6 cellular contexts compared by ENCODE assay signal in the genomic region with DNA sequence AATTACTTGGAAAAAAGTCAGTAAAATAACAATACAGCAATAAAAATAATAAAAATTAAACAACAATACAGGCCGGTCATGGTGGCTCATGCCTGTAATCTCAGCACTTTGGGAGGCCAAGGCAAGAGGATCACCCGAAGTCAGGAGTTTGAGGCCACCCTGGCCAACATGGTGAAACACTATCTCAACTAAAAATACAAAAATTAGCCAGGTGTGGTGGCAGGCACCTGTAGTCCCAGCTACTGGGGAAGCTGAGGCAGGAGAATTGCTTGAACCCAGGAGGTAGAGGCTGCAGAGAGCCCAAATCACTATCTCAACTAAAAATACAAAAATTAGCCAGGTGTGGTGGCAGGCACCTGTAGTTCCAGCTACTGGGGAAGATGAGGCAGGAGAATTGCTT. TPM values are rescaled to one million over a fixed set of nuclear protein-coding genes. Genes with fewer than 3 reads are reported as not detected.
DNase-seq lines count a peak whose midpoint lies in the region; ATAC-seq and TF ChIP-seq lines count a peak whose summit lies in the region.
"Not testable (repeated sequence)": the region's sequence is repeated elsewhere in the genome, so short reads cannot be mapped to it uniquely, and the experiment has no call there.

No MANE protein-coding gene starts in this region.

- TF ChIP-seq CTCF in HEK293 (tag by site-specific recombination; IDR thresholded peaks at IDR 0.05); SK-N-SH (IDR thresholded peaks at IDR 0.05): not testable (repeated sequence)

- CTCF ChIA-PET in HEK293 (lab: Yijun Ruan, JAX); SK-N-SH (lab: Yijun Ruan, JAX); activated naive CD4-positive, alpha-beta T cell treated with anti-CD3 and anti-CD28 coated beads, Interleukin-2, amount 10 ng/mL, durations not matched to agents 7 days and 5 days (lab: Charles Lee): not testable (repeated sequence)

- intact Hi-C loops in sciatic nerve (cut with DNase I): loop anchor here (10.0 kb wide), 1 partner anchor 123 kb away; no protein-coding TSS in a partner anchor

- TF ChIP-seq EP300 in SK-N-SH (IDR thresholded peaks at IDR 0.05; ENCODE audit: borderline replicate concordance in 1 of 2, low read depth in 1 of 2, low read length in 1 of 2): not testable (repeated sequence)

- peaks cover 66% of the 10 kb centered on the region for H3K36me3 Mint-ChIP-seq in activated T-cell treated with anti-CD3 and anti-CD28 coated beads, Interleukin-2, amount 50 U/mL, for 24 hours (ENCODE audit: low read depth)
- peaks cover 36% of the 10 kb centered on the region for H3K36me3 Mint-ChIP-seq in activated naive CD4-positive, alpha-beta T cell treated with anti-CD3 and anti-CD28 coated beads, Interleukin-2, amount 10 ng/mL, durations not matched to agents 7 days and 5 days
- peaks cover 34% of the 10 kb centered on the region for H3K36me3 Mint-ChIP-seq in activated naive CD8-positive, alpha-beta T cell treated with anti-CD3 and anti-CD28 coated beads for 36 hours

- H3K9me2 ChIP-seq in SK-N-SH: not testable (repeated sequence)

- not testable (repeated sequence) for H3K4me3 Mint-ChIP-seq in activated T-cell treated with anti-CD3 and anti-CD28 coated beads, Interleukin-2, amount 50 U/mL, for 24 hours; activated naive CD4-positive, alpha-beta T cell treated with anti-CD3 and anti-CD28 coated beads, Interleukin-2, amount 10 ng/mL, durations not matched to agents 7 days and 5 days; activated naive CD8-positive, alpha-beta T cell treated with anti-CD3 and anti-CD28 coated beads for 36 hours

- H3K27ac ChIP-seq in HEK293 (ENCODE audit: extremely low read depth, low read depth, low read length): not testable (repeated sequence)
- H3K27ac ChIP-seq in SK-N-SH (ENCODE audit: low read depth in 2 of 2, low read length in 1 of 2): 0 out of 4 replicates have a peak overlapping the region, but pooled peaks of 1 of the 2 experiments have one; percentile 41

- POLR2A ChIA-PET in HEK293 (lab: Yijun Ruan, JAX); SK-N-SH (lab: Yijun Ruan, JAX): not testable (repeated sequence)

- not testable (repeated sequence) for H2AFZ ChIP-seq in SK-N-SH (ENCODE audit: low read depth)

- not testable (repeated sequence) for DNase-seq in SK-N-SH; activated T-cell treated with anti-CD3 and anti-CD28 coated beads, Interleukin-2, amount 50 U/mL, for 24 hours; activated naive CD4-positive, alpha-beta T cell treated with anti-CD3 and anti-CD28 coated beads, Interleukin-2, amount 10 ng/mL, durations not matched to agents 7 days and 5 days; activated naive CD8-positive, alpha-beta T cell treated with anti-CD3 and anti-CD28 coated beads for 36 hours
- peak; percentile 15 for DNase-seq in sciatic nerve (ENCODE audit: low spot score)

- H3K27me3 ChIP-seq in SK-N-SH (ENCODE audit: insufficient read depth): not testable (repeated sequence)

- not testable (repeated sequence) for H3K27me3 Mint-ChIP-seq in activated T-cell treated with anti-CD3 and anti-CD28 coated beads, Interleukin-2, amount 50 U/mL, for 24 hours; activated naive CD4-positive, alpha-beta T cell treated with anti-CD3 and anti-CD28 coated beads, Interleukin-2, amount 10 ng/mL, durations not matched to agents 7 days and 5 days; activated naive CD8-positive, alpha-beta T cell treated with anti-CD3 and anti-CD28 coated beads for 36 hours

- 92% methylated on average over 2 of the region's 2 CpGs for WGBS in SK-N-SH (ENCODE audit: low lambda C conversion rate)

- not testable (repeated sequence) for TF ChIP-seq RAD21 in SK-N-SH (IDR thresholded peaks at IDR 0.05; ENCODE audit: low read length)

- not testable (repeated sequence) for H3K4me3 ChIP-seq in HEK293 (ENCODE audit: low read depth, low read length); SK-N-SH (ENCODE audit: low read depth in 2 of 2, low read length in 1 of 2)

- H3K9me3 ChIP-seq in HEK293 (ENCODE audit: control insufficient read depth, insufficient read depth, low read depth, low read length); SK-N-SH: not testable (repeated sequence)

- H3K27ac Mint-ChIP-seq in activated T-cell treated with anti-CD3 and anti-CD28 coated beads, Interleukin-2, amount 50 U/mL, for 24 hours: peak overlapping the region; percentile 47
- H3K27ac Mint-ChIP-seq in activated naive CD4-positive, alpha-beta T cell treated with anti-CD3 and anti-CD28 coated beads, Interleukin-2, amount 10 ng/mL, durations not matched to agents 7 days and 5 days: peak overlapping the region; percentile 14
- H3K27ac Mint-ChIP-seq in activated naive CD8-positive, alpha-beta T cell treated with anti-CD3 and anti-CD28 coated beads for 36 hours: peak overlapping the region; percentile 29

- H3K4me2 ChIP-seq in SK-N-SH: peak overlapping the region; percentile 40; the same call in 1 of the 2 replicates

- not testable (repeated sequence) for H3K4me1 ChIP-seq in HEK293 (ENCODE audit: control insufficient read depth, insufficient read depth, low read length); SK-N-SH (ENCODE audit: control insufficient read depth in 1 of 2, insufficient read depth in 2 of 2, low read depth in 1 of 2, low read length in 1 of 2)

- peaks cover 32% of the 10 kb centered on the region for H3K79me2 ChIP-seq in SK-N-SH (ENCODE audit: insufficient read depth)

- H3F3A ChIP-seq in SK-N-SH (replicated peaks; ENCODE audit: insufficient read depth): not testable (repeated sequence)

- not testable (repeated sequence) for H3K9me3 Mint-ChIP-seq in activated T-cell treated with anti-CD3 and anti-CD28 coated beads, Interleukin-2, amount 50 U/mL, for 24 hours; activated naive CD4-positive, alpha-beta T cell treated with anti-CD3 and anti-CD28 coated beads, Interleukin-2, amount 10 ng/mL, durations not matched to agents 7 days and 5 days; activated naive CD8-positive, alpha-beta T cell treated with anti-CD3 and anti-CD28 coated beads for 36 hours

- peaks cover 37% of the 10 kb centered on the region for H3K4me1 Mint-ChIP-seq in activated T-cell treated with anti-CD3 and anti-CD28 coated beads, Interleukin-2, amount 50 U/mL, for 24 hours (ENCODE audit: low read depth)
- peaks cover 57% of the 10 kb centered on the region for H3K4me1 Mint-ChIP-seq in activated naive CD4-positive, alpha-beta T cell treated with anti-CD3 and anti-CD28 coated beads, Interleukin-2, amount 10 ng/mL, durations not matched to agents 7 days and 5 days
- H3K4me1 Mint-ChIP-seq in activated naive CD8-positive, alpha-beta T cell treated with anti-CD3 and anti-CD28 coated beads for 36 hours: peaks cover 34% of the 10 kb centered on the region

- H4K20me1 ChIP-seq in SK-N-SH (ENCODE audit: insufficient read depth): not testable (repeated sequence)

- H3K36me3 ChIP-seq in HEK293 (ENCODE audit: control insufficient read depth in 2 of 2, insufficient read depth in 1 of 2, low read length in 2 of 2) (peaks cover 29 to 36% of the 10 kb centered on the region in 2 experiments), SK-N-SH (replicated peaks in 1 of 2; ENCODE audit: control insufficient read depth in 1 of 2, insufficient read depth in 2 of 2, low read length in 1 of 2) (peaks cover 0 to 30% of the 10 kb centered on the region in 2 experiments)

- H3K9ac ChIP-seq in SK-N-SH: not testable (repeated sequence)

- not testable (repeated sequence) for ATAC-seq in sciatic nerve

TF ChIP-seq in HEK293, 187 proteins besides CTCF, POLR2A, EP300 and RAD21:
- peak; percentile 2; the same call in 1 of the 2 replicates for TF ChIP-seq SCRT1 (tag by site-specific recombination; IDR thresholded peaks at IDR 0.05; ENCODE audit: borderline replicate concordance)
- peak; percentile 91 for TF ChIP-seq ZNF664 (tag by site-specific recombination; IDR thresholded peaks at IDR 0.05)
TF ChIP-seq in HEK293: peak in this region for 2; not testable (repeated sequence) for 185.

RNA-seq across cellular contexts. Expression of a gene that starts 4.0 kb away (rescaled TPM):
- 45.2 and 65.7 TPM in 2 replicates for polyA plus RNA-seq in SK-N-SH (2012; rRNA removed)
- polyA plus RNA-seq in SK-N-SH (2012; cell fraction: cytosol; rRNA removed): 81.1 and 87.8 TPM in 2 replicates
- polyA plus RNA-seq in SK-N-SH (2012; cell fraction: nucleus; rRNA removed): 15.3 and 24.1 TPM in 2 replicates
- 10 to 100 TPM; 71.0 to 81.8 TPM for total RNA-seq in activated naive CD8-positive, alpha-beta T cell treated with anti-CD3 and anti-CD28 coated beads for 36 hours
- total RNA-seq in sciatic nerve: 76.1 TPM

RNA-seq across cellular contexts. Expression of a gene that starts 4.2 kb away (rescaled TPM):
- 15.0 and 19.5 TPM in 2 replicates for polyA plus RNA-seq in SK-N-SH (2012; rRNA removed)
- polyA plus RNA-seq in SK-N-SH (2012; cell fraction: cytosol; rRNA removed): 21.7 and 23.6 TPM in 2 replicates
- 9.3 and 14.7 TPM in 2 replicates for polyA plus RNA-seq in SK-N-SH (2012; cell fraction: nucleus; rRNA removed)
- 10 to 100 TPM; 57.3 to 57.7 TPM for total RNA-seq in activated naive CD8-positive, alpha-beta T cell treated with anti-CD3 and anti-CD28 coated beads for 36 hours
- 37.4 TPM for total RNA-seq in sciatic nerve
